Comparison of ENCODE assay signal across 14 cellular contexts in genomic region chr6:21384211-21384610, GRCh38.
DNase-seq lines count a peak whose midpoint lies in the region; ATAC-seq lines count a peak whose summit lies in the region.
"Had no signal": no experiment of that assay in that cellular context is flagged by ENCODE, and none has a peak within 500 bp of the region (broad histone marks: within the 10 kb centered on the region; RNA-seq: fewer than 3 reads in every experiment).

No MANE protein-coding gene starts in this region.

- DNase-seq in LHCN-M2 (ENCODE audit: low read depth) (peak; percentile 8), OCI-M1 (lab: John Stamatoyannopoulos, UW) (peak; percentile 29), iris pigment epithelial cell (ENCODE audit: low read depth) (peak; percentile 92), stromal cell of bone marrow (ENCODE audit: low read depth) (peak; percentile 51), RKO (ENCODE audit: low spot score) (no peak)
- DNase-seq: activated CD4-positive, CD25-positive, alpha-beta regulatory T cell; activated CD8-positive, alpha-beta memory T cell treated with anti-CD3 and anti-CD28 coated beads, Interleukin-2, amount 50 U/mL, for 4 hours; activated naive CD4-positive, alpha-beta T cell treated with Interleukin-2 at 50 U/mL for 16 hours; body of pancreas; DMS53; KG1; NCI-H1694 treated with DMSO at 0.1 percent for 48 hours had no signal

- ATAC-seq in GM18858 (IDR thresholded peaks at IDR 0.05; ENCODE audit: unreplicated experiment): no peak
- no peak for ATAC-seq in HG02759 (IDR thresholded peaks at IDR 0.05; ENCODE audit: unreplicated experiment)
- ATAC-seq: body of pancreas had no signal
